In the genomic region with DNA sequence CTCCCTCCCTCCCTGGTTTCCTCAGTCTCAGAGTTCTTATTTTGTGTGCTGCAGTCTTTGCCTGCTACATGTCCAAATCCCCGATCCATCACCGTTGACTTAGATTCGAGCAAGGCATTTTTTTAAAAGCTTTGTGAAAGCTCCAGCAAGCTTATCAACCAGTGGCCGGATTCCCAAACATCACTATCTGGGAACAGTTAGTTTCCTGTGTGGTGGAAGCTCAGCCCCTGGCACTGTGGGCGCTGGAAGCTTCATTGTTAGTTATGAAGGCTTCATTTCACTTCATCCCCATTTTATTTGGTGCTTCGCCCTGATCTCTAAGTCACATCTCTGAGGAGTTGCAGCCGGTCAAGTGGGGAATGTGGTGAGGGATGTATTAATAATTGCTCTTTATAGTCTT, we compare ENCODE assay signal across 18 cellular contexts. TPM values are rescaled to one million over a fixed set of nuclear protein-coding genes. Genes with fewer than 3 reads are reported as not detected.
A peak's percentile ranks its signal among the peaks of the same experiment; 100 is the strongest.
DNase-seq lines count a peak whose midpoint lies in the region; ATAC-seq, FAIRE-seq and TF ChIP-seq lines count a peak whose summit lies in the region.
"Had no signal": no experiment of that assay in that cellular context is flagged by ENCODE, and none has a peak within 500 bp of the region (broad histone marks: within the 10 kb centered on the region; RNA-seq: fewer than 3 reads in every experiment).

No MANE protein-coding gene starts in this region.

- peaks cover 37% of the 10 kb centered on the region for H3K36me3 Mint-ChIP-seq in neural crest cell (ENCODE audit: low read depth)

- dilution Hi-C loops in endothelial cell of umbilical vein (cut with MboI; ENCODE audit: extremely low pct_ligation_motif_present, low sequenced_read_pairs) = no loop called here

- peak overlapping the region; percentile 32 for H3K27ac Mint-ChIP-seq in neural crest cell (ENCODE audit: unreplicated experiment)
- H3K27ac Mint-ChIP-seq: activated CD4-positive, alpha-beta memory T cell treated with anti-CD3 and anti-CD28 coated beads for 36 hours had no signal

- intact Hi-C loops in endothelial cell of umbilical vein (cut with micrococcal nuclease) = no loop called here

- H3K4me3 Mint-ChIP-seq in neural crest cell = no peak overlapping the region
- H3K4me3 Mint-ChIP-seq: activated CD4-positive, alpha-beta memory T cell treated with anti-CD3 and anti-CD28 coated beads for 36 hours had no signal

- BruUV-seq in endothelial cell of umbilical vein (replicated peaks; lab: Mats Ljungman, UMichigan) = no TSS peak

- no peaks in the 10 kb centered on the region for H3K27me3 Mint-ChIP-seq in neural crest cell (ENCODE audit: low read depth)
- H3K27me3 Mint-ChIP-seq: activated CD4-positive, alpha-beta memory T cell treated with anti-CD3 and anti-CD28 coated beads for 36 hours had no signal

- TF ChIP-seq CTCF in RWPE1 (conservative IDR thresholded peaks at IDR 0.05; ENCODE audit: low read depth) = no peak
- no peak for TF ChIP-seq CTCF in endothelial cell of umbilical vein (IDR thresholded peaks at IDR 0.05; ENCODE audit: extremely low read depth in 1 of 2, insufficient read depth in 1 of 2, low read depth in 1 of 2, low read length in 2 of 2)
- no peak for TF ChIP-seq CTCF in neural crest cell (conservative IDR thresholded peaks at IDR 0.05)

- ATAC-seq in HG02588 (IDR thresholded peaks at IDR 0.05; ENCODE audit: unreplicated experiment) = no peak
- ATAC-seq: sciatic nerve; stimulated activated naive CD8-positive, alpha-beta T cell treated with anti-CD3 and anti-CD28 coated beads, Interleukin-15, Interleukin-2, amounts not matched to agents 100 U/mL and 50 U/mL, for 24 hours had no signal

- CTCF ChIA-PET in RWPE1 (lab: Yijun Ruan, JAX) = interaction anchor here (0.7 kb wide), 1 partner anchor 132 kb away, joined by 3 read pairs; no protein-coding TSS in a partner anchor
- CTCF ChIA-PET in endothelial cell of umbilical vein (lab: Charles Lee) = interaction anchor here (0.7 to 1.1 kb wide), 2 partner anchors 9 to 40 kb away, joined by 3 to 4 read pairs; no protein-coding TSS in a partner anchor

- FAIRE-seq in endothelial cell of umbilical vein (lab: Jason Lieb, UNC) = no peak
- FAIRE-seq: keratinocyte had no signal

- H3K4me2 ChIP-seq in endothelial cell of umbilical vein (ENCODE audit: insufficient read depth, low read length) = no peak overlapping the region
- H3K4me2 ChIP-seq: BLaER1 had no signal

- H3K36me3 ChIP-seq in endothelial cell of umbilical vein (ENCODE audit: control insufficient read depth in 2 of 2, extremely low read depth in 1 of 2, insufficient read depth in 2 of 2, low read length in 2 of 2) = peaks cover 0 to 5% of the 10 kb centered on the region in 2 experiments

- H3K4me1 ChIP-seq in endothelial cell of umbilical vein (ENCODE audit: control insufficient read depth, extremely low read depth, insufficient read depth, low read length) = no peaks in the 10 kb centered on the region

- H4K20me1 ChIP-seq in endothelial cell of umbilical vein (replicated peaks; ENCODE audit: control insufficient read depth, extremely low read depth, insufficient read depth, low read length) = no peaks in the 10 kb centered on the region

- no peaks in the 10 kb centered on the region for H3K27me3 ChIP-seq in endothelial cell of umbilical vein (ENCODE audit: control insufficient read depth in 2 of 2, insufficient read depth in 2 of 2, low read length in 2 of 2)
- H3K27me3 ChIP-seq: BLaER1, cardiac muscle cell had no signal

- no peak overlapping the region for H3K4me3 ChIP-seq in endothelial cell of umbilical vein (replicated peaks in 1 of 3; ENCODE audit: insufficient read depth in 1 of 3, low read depth in 1 of 3, low read length in 3 of 3)
- H3K4me3 ChIP-seq: BLaER1, cardiac muscle cell had no signal

- H3K27ac ChIP-seq in RWPE1 (peak overlapping the region; percentile 33; the same call in 1 of the 2 replicates), endothelial cell of umbilical vein (ENCODE audit: insufficient read depth, low read depth, low read length) (no peak overlapping the region)
- H3K27ac ChIP-seq: BLaER1, cardiac muscle cell had no signal

- H2AFZ ChIP-seq in endothelial cell of umbilical vein (ENCODE audit: low read depth, low read length) = no peak overlapping the region

- no peaks in the 10 kb centered on the region for H3K9me1 ChIP-seq in endothelial cell of umbilical vein (replicated peaks; ENCODE audit: control insufficient read depth, extremely low read depth, insufficient read depth, low read length)

- H3K9ac ChIP-seq in endothelial cell of umbilical vein (replicated peaks; ENCODE audit: extremely low read depth, insufficient read depth, low read length) = no peak overlapping the region
- H3K9ac ChIP-seq: BLaER1 had no signal

- no peaks in the 10 kb centered on the region for H3K9me3 Mint-ChIP-seq in neural crest cell
- H3K9me3 Mint-ChIP-seq: activated CD4-positive, alpha-beta memory T cell treated with anti-CD3 and anti-CD28 coated beads for 36 hours had no signal

- peak; percentile 30 for DNase-seq in NCI-H82 (lab: John Stamatoyannopoulos, UW)
- DNase-seq in NCI-H82 treated with DMSO at 0.1 percent for 48 hours (lab: John Stamatoyannopoulos, UW; ENCODE audit: unreplicated experiment) = no peak
- no peak for DNase-seq in RWPE1 (ENCODE audit: low spot score)
- DNase-seq in endothelial cell of umbilical vein (ENCODE audit: low read depth, low spot score) = peak; percentile 7
- DNase-seq in neural crest cell (ENCODE audit: low read depth, low spot score) = no peak
- DNase-seq in iPS-NIHi7 (ENCODE audit: extremely low spot score) = no peak
- no peak for DNase-seq in NCI-H524 treated with DMSO at 0.1 percent for 48 hours (lab: John Stamatoyannopoulos, UW)
- DNase-seq: activated CD4-positive, alpha-beta memory T cell treated with anti-CD3 and anti-CD28 coated beads for 36 hours; activated T-cell treated with anti-CD3 and anti-CD28 coated beads, Interleukin-2, amount 50 U/mL, for 48 hours; NCI-H146; stimulated activated naive CD8-positive, alpha-beta T cell treated with anti-CD3 and anti-CD28 coated beads, Interleukin-15, Interleukin-2, amounts not matched to agents 100 U/mL and 50 U/mL, for 24 hours; SW 1271; trophoblast cell had no signal

- no peaks in the 10 kb centered on the region for H3K79me2 ChIP-seq in endothelial cell of umbilical vein (ENCODE audit: control insufficient read depth, insufficient read depth, low read length)

- no peak for TF ChIP-seq POLR2A in endothelial cell of umbilical vein (IDR thresholded peaks at IDR 0.05; ENCODE audit: low read depth, low read length)

- H3K9me3 ChIP-seq in endothelial cell of umbilical vein (replicated peaks; ENCODE audit: control insufficient read depth, insufficient read depth, low read length) = no peaks in the 10 kb centered on the region

- POLR2A ChIA-PET in RWPE1 (lab: Yijun Ruan, JAX; ENCODE audit: low non-redundant PET) (no interaction called here), endothelial cell of umbilical vein (lab: Charles Lee) (no interaction called here)

- H3K4me1 Mint-ChIP-seq in neural crest cell = peaks cover 6% of the 10 kb centered on the region

TF ChIP-seq in endothelial cell of umbilical vein, 7 proteins besides CTCF, POLR2A, EP300 and RAD21:
- TF ChIP-seq FOS (IDR thresholded peaks at IDR 0.05; ENCODE audit: borderline replicate concordance, insufficient read depth, low read length) = no peak
- TF ChIP-seq POLR2AphosphoS5 (IDR thresholded peaks at IDR 0.05; ENCODE audit: insufficient read depth, low read depth, low read length) = no peak
- no peak for TF ChIP-seq EZH2 (IDR thresholded peaks at IDR 0.05; ENCODE audit: borderline replicate concordance, low read depth, low read length, severe bottlenecking)
- no peak for TF ChIP-seq JUN (IDR thresholded peaks at IDR 0.05; ENCODE audit: borderline replicate concordance, insufficient read depth, insufficient read length, low read depth)
- TF ChIP-seq, protein P1, sequence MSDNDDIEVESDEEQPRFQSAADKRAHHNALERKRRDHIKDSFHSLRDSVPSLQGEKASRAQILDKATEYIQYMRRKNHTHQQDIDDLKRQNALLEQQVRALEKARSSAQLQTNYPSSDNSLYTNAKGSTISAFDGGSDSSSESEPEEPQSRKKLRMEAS (IDR thresholded peaks at IDR 0.05; ENCODE audit: insufficient read depth, insufficient read length) = no peak
- TF ChIP-seq GATA2 (IDR thresholded peaks at IDR 0.05; ENCODE audit: insufficient read depth, insufficient read length, low read depth, low read length) = no peak
- TF ChIP-seq MYC (IDR thresholded peaks at IDR 0.05; ENCODE audit: low read depth, low read length) = no peak
TF ChIP-seq in endothelial cell of umbilical vein: peak in this region for 0.

RNA-seq across cellular contexts. Expression of a gene that starts 44.7 kb away (rescaled TPM):
- total RNA-seq in endothelial cell of umbilical vein = 118 and 120 TPM in 2 replicates
- polyA plus RNA-seq in endothelial cell of umbilical vein = 14.5 and 19.0 TPM in 2 replicates
- polyA plus RNA-seq in endothelial cell of umbilical vein (2011; cell fraction: cytosol; rRNA removed) = 36.2 and 36.5 TPM in 2 replicates
- polyA plus RNA-seq in endothelial cell of umbilical vein (2011; cell fraction: nucleus; rRNA removed) = 21.1 and 50.5 TPM in 2 replicates
- 39.3 and 78.1 TPM in 2 replicates for polyA plus RNA-seq in endothelial cell of umbilical vein (2012)
- 8.2 and 10.5 TPM in 2 replicates for polyA minus RNA-seq in endothelial cell of umbilical vein
- polyA minus RNA-seq in endothelial cell of umbilical vein (2011; cell fraction: cytosol; rRNA and poly(A)+ RNA removed) = 109 TPM
- 24.5 and 28.9 TPM in 2 replicates for polyA minus RNA-seq in endothelial cell of umbilical vein (2011; cell fraction: nucleus; rRNA and poly(A)+ RNA removed)
- total RNA-seq in neural crest cell = 207 and 221 TPM in 2 replicates

Comparison
In these comparisons a context has a peak if more than half of its experiments do, and no peak if none do; other contexts are left out.
1. DNase-seq: peak in NCI-H82 (single experiment) and endothelial cell of umbilical vein (single experiment); none in NCI-H82 treated with DMSO at 0.1 percent for 48 hours (single experiment), RWPE1 (single experiment), neural crest cell (single experiment), iPS-NIHi7 (single experiment) and NCI-H524 treated with DMSO at 0.1 percent for 48 hours (single experiment).